Comparison of ENCODE assay signal across 9 cellular contexts in the genomic region with DNA sequence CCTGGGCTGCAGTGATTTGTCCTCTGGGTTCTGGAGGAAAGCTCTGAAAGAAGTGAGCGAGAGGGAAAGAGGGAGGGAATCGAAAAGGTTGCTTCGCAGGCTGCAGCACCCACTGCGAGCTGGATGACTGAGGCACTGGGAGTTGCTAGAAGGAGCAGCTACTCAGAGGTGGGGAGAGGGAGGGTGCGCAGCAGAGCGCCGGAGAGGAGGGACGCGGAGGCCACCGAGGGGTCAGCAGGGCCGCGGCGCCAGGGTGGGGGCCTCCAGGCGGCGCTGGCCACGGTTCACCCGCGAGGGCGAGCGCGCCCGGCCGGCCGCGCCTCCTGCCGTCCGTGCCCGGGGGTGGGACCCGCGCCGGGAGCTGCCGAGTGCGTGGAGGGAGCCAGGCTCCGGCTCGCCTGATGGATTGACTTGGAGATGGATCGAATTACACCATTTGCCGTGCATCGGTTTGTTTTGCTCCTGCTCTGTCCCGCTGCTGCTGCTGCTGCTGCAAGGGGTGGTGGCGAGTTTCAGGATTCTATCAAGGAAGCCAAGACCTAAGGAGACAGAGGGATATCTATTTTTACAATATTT. TPM values are rescaled to one million over a fixed set of nuclear protein-coding genes. Genes with fewer than 3 reads are reported as not detected.
DNase-seq lines count a peak whose midpoint lies in the region; ATAC-seq and TF ChIP-seq lines count a peak whose summit lies in the region.
"Had no signal": no experiment of that assay in that cellular context is flagged by ENCODE, and none has a peak within 500 bp of the region (broad histone marks: within the 10 kb centered on the region; RNA-seq: fewer than 3 reads in every experiment).

A gene with protein sequence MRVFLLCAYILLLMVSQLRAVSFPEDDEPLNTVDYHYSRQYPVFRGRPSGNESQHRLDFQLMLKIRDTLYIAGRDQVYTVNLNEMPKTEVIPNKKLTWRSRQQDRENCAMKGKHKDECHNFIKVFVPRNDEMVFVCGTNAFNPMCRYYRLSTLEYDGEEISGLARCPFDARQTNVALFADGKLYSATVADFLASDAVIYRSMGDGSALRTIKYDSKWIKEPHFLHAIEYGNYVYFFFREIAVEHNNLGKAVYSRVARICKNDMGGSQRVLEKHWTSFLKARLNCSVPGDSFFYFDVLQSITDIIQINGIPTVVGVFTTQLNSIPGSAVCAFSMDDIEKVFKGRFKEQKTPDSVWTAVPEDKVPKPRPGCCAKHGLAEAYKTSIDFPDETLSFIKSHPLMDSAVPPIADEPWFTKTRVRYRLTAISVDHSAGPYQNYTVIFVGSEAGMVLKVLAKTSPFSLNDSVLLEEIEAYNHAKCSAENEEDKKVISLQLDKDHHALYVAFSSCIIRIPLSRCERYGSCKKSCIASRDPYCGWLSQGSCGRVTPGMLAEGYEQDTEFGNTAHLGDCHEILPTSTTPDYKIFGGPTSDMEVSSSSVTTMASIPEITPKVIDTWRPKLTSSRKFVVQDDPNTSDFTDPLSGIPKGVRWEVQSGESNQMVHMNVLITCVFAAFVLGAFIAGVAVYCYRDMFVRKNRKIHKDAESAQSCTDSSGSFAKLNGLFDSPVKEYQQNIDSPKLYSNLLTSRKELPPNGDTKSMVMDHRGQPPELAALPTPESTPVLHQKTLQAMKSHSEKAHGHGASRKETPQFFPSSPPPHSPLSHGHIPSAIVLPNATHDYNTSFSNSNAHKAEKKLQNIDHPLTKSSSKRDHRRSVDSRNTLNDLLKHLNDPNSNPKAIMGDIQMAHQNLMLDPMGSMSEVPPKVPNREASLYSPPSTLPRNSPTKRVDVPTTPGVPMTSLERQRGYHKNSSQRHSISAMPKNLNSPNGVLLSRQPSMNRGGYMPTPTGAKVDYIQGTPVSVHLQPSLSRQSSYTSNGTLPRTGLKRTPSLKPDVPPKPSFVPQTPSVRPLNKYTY (plus strand): TSS at position 470 of the 576 bp plus-strand sequence. CDS start 42,294 bp downstream, outside the sequence.

- no peaks in the 10 kb centered on the region for H3K36me3 ChIP-seq in HUES48 (ENCODE audit: control insufficient read depth, insufficient read depth, low read length)
- H3K36me3 ChIP-seq in upper lobe of left lung = no peaks in the 10 kb centered on the region

- H3K4me3 Mint-ChIP-seq in mesothelial cell of epicardium (peak within 1 kb of the TSS; percentile 95), T-cell (no peak within 1 kb of the TSS)
- H3K4me3 Mint-ChIP-seq: activated naive CD8-positive, alpha-beta T cell treated with anti-CD3 and anti-CD28 coated beads, Interleukin-2, amount 10 ng/mL, durations not matched to agents 7 days and 5 days had no signal

- no peak for TF ChIP-seq EP300 in upper lobe of left lung (IDR thresholded peaks at IDR 0.05)

- H3K27me3 Mint-ChIP-seq in mesothelial cell of epicardium (ENCODE audit: low read depth) = no peaks in the 10 kb centered on the region
- peaks cover 36 to 55% of the 10 kb centered on the region in 2 donors for H3K27me3 Mint-ChIP-seq in T-cell

- H3K4me1 ChIP-seq in HUES48 (ENCODE audit: control insufficient read depth, insufficient read depth, low read length) (peaks cover 38% of the 10 kb centered on the region), upper lobe of left lung (peaks cover 4 to 27% (median 15%) of the 10 kb centered on the region in 4 donors)

- H3K9ac ChIP-seq in HUES48 (ENCODE audit: low read depth, low read length) = peak within 1 kb of the TSS; percentile 32; the same call in 1 of the 2 replicates

- peak; percentile 52 to 87 for ATAC-seq in upper lobe of left lung (ENCODE audit: low FRiP score in 2 of 2)
- no peak for ATAC-seq in T-cell (replicated peaks in 1 of 4)
- ATAC-seq in HG03175 (IDR thresholded peaks at IDR 0.05; ENCODE audit: unreplicated experiment) = no peak

- peak in 1 of 4 donors; percentile 15 for TF ChIP-seq POLR2A in upper lobe of left lung (IDR thresholded peaks at IDR 0.05)

- H3K27ac Mint-ChIP-seq in mesothelial cell of epicardium (peak within 1 kb of the TSS; percentile 94), T-cell (no peak within 1 kb of the TSS)
- H3K27ac Mint-ChIP-seq: activated naive CD8-positive, alpha-beta T cell treated with anti-CD3 and anti-CD28 coated beads, Interleukin-2, amount 10 ng/mL, durations not matched to agents 7 days and 5 days had no signal

- CTCF ChIA-PET in AG04450 (lab: Charles Lee) = interaction anchor here (0.6 to 6.8 kb wide), 14 partner anchors 9 to 642 kb away, joined by 3 to 57 read pairs (median 4); no protein-coding TSS in a partner anchor
- CTCF ChIA-PET in T-cell (lab: Charles Lee) = no interaction called here

- DNase-seq in AG04450 (ENCODE audit: low read depth, low spot score) (peak; percentile 54), RPMI7951 (ENCODE audit: low read depth) (peak; percentile 59), fibroblast of gingiva (ENCODE audit: low read depth) (peak; percentile 86), mesothelial cell of epicardium (ENCODE audit: low spot score in 2 of 2, unreplicated experiment in 2 of 2) (peak; percentile 71 to 83), upper lobe of left lung (peak; percentile 54 to 92), T-cell (no peak)
- DNase-seq: activated naive CD8-positive, alpha-beta T cell treated with anti-CD3 and anti-CD28 coated beads, Interleukin-2, amount 10 ng/mL, durations not matched to agents 7 days and 5 days had no signal

- 0 to 3% methylated on average over 14 to 37 of the region's 40 CpGs for WGBS in upper lobe of left lung, 2 donors

- TF ChIP-seq CTCF in AG04450 (IDR thresholded peaks at IDR 0.05; ENCODE audit: low read depth, low read length) (peak; percentile 28; the same call in 1 of the 2 replicates), mesothelial cell of epicardium (IDR thresholded peaks at IDR 0.05; ENCODE audit: unreplicated experiment) (peak; percentile 15), upper lobe of left lung (IDR thresholded peaks at IDR 0.05) (peak; percentile 22 to 65 (median 49))

- H3K27ac ChIP-seq in AG04450 (ENCODE audit: low read depth, low read length) (peak within 1 kb of the TSS; percentile 59), HUES48 (ENCODE audit: low read depth, low read length) (peak within 1 kb of the TSS; percentile 67), upper lobe of left lung (peak within 1 kb of the TSS; percentile 69 to 79 (median 77))

- H3K36me3 Mint-ChIP-seq in mesothelial cell of epicardium (no peaks in the 10 kb centered on the region), T-cell (no peaks in the 10 kb centered on the region)
- H3K36me3 Mint-ChIP-seq: activated naive CD8-positive, alpha-beta T cell treated with anti-CD3 and anti-CD28 coated beads, Interleukin-2, amount 10 ng/mL, durations not matched to agents 7 days and 5 days had no signal

- H3K4me3 ChIP-seq in AG04450 (ENCODE audit: low read depth, low read length) (peak within 1 kb of the TSS; percentile 74), HUES48 (ENCODE audit: low read depth, low read length) (peak within 1 kb of the TSS; percentile 80), upper lobe of left lung (peak within 1 kb of the TSS; percentile 57 to 71 (median 66))

- H3K4me1 Mint-ChIP-seq in mesothelial cell of epicardium (peaks cover 55% of the 10 kb centered on the region), T-cell (peaks cover 0 to 4% (median 2%) of the 10 kb centered on the region in 3 donors)
- H3K4me1 Mint-ChIP-seq: activated naive CD8-positive, alpha-beta T cell treated with anti-CD3 and anti-CD28 coated beads, Interleukin-2, amount 10 ng/mL, durations not matched to agents 7 days and 5 days had no signal

- H3K9me3 Mint-ChIP-seq in mesothelial cell of epicardium = no peaks in the 10 kb centered on the region
- no peaks in the 10 kb centered on the region for H3K9me3 Mint-ChIP-seq in T-cell
- H3K9me3 Mint-ChIP-seq: activated naive CD8-positive, alpha-beta T cell treated with anti-CD3 and anti-CD28 coated beads, Interleukin-2, amount 10 ng/mL, durations not matched to agents 7 days and 5 days had no signal

- H3K27me3 ChIP-seq in AG04450 (ENCODE audit: control insufficient read depth, insufficient read depth, low read length) (no peaks in the 10 kb centered on the region), HUES48 (ENCODE audit: control insufficient read depth, insufficient read depth, low read length) (peaks cover 50% of the 10 kb centered on the region), upper lobe of left lung (peaks cover 0 to 4% (median 2%) of the 10 kb centered on the region in 4 donors)

- H3K9me3 ChIP-seq in AG04450 (ENCODE audit: control insufficient read depth, insufficient read depth, low read length) (no peaks in the 10 kb centered on the region), HUES48 (ENCODE audit: control insufficient read depth, insufficient read depth, low read length) (no peaks in the 10 kb centered on the region), upper lobe of left lung (no peaks in the 10 kb centered on the region)

- POLR2A ChIA-PET in AG04450 (lab: Yijun Ruan, JAX) (interaction anchor here (0.6 to 1.5 kb wide), 8 partner anchors 19 to 1077 kb away, joined by 3 to 7 read pairs (median 3); no protein-coding TSS in a partner anchor), T-cell (lab: Charles Lee) (no interaction called here)

RNA-seq across cellular contexts. Expression of the gene that starts here (rescaled TPM):
- 7.9 and 10.7 TPM in 2 replicates for polyA plus RNA-seq in AG04450 (2011; rRNA removed)
- 8.9 and 14.4 TPM in 2 replicates for polyA minus RNA-seq in AG04450 (2011; rRNA and poly(A)+ RNA removed)
- 1.4 and 1.6 TPM in 2 replicates for total RNA-seq in RPMI7951 (2014; rRNA removed; shearing (Covaris generic))
- total RNA-seq in mesothelial cell of epicardium (52.0 to 58.3 TPM (median 54.3 TPM) in 3 replicates), upper lobe of left lung (10 to 100 TPM in 2 of 6 donors, 1 to 10 TPM in 4; 6.9 to 10.5 (median 9.0) TPM), T-cell (under 1 TPM in 1 of 5 donors, not detected in 4; 0.06 TPM)
- total RNA-seq: activated naive CD8-positive, alpha-beta T cell treated with anti-CD3 and anti-CD28 coated beads, Interleukin-2, amount 10 ng/mL, durations not matched to agents 7 days and 5 days had no signal

Comparison
In these comparisons a context has a peak if more than half of its experiments do, and no peak if none do; other contexts are left out.
1. DNase-seq: peak in AG04450 (single experiment), RPMI7951 (single experiment), fibroblast of gingiva (single experiment), mesothelial cell of epicardium (2 of 2) and upper lobe of left lung (2 of 2); none in T-cell (0 of 34).
2. ATAC-seq: peak in upper lobe of left lung (2 of 2); none in T-cell (0 of 4) and HG03175 (single experiment).
3. Peak in every context shown above with its lines, with median percentiles within 50 percentile points of each other: H3K27ac ChIP-seq, H3K4me3 ChIP-seq and CTCF ChIP-seq.